In the genomic region with DNA sequence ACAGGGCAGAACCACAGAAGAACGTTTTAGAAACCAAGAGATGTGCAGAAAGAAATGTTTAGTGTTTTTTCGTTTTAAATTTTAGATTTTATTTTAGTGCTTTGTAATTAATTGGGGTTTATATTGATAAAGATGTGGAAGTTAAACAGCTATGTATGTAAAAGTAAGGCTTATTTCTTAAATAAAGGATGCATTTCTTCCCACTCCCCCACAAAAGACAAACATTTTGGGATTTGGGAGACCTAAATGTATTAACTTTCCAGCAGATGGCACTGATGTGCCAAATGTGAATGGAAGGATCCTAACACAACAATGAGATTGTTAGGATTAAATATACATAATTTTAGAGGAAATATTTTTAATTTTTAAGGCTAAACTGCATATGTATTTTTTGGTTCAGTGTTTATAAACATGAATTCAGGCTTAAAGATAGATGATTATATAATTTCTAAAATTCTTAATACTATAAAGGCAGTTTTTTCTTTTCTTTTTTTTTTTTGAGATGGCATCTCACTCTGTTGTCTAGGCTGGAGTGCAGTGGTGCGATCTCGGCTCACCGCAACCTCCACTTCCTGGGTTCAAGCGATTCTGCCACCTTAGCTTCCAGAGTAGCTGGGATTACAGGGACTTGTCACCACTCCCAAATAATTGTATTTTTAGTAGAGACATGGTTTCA, we compare ENCODE assay signal across 8 cellular contexts. TPM values are rescaled to one million over a fixed set of nuclear protein-coding genes. Genes with fewer than 3 reads are reported as not detected.
DNase-seq lines count a peak whose midpoint lies in the region; ATAC-seq, FAIRE-seq and TF ChIP-seq lines count a peak whose summit lies in the region.

No MANE protein-coding gene starts in this region.

- 86 to 90% (median 88%) methylated on average over 6 of the region's 6 CpGs for WGBS in small intestine, 3 donors
- 81 to 83% methylated on average over 6 of the region's 6 CpGs for WGBS in upper lobe of left lung, 2 donors
- 79 to 83% methylated on average over 6 of the region's 6 CpGs for WGBS in testis, 2 donors

- no peaks in the 10 kb centered on the region for H3K9me1 ChIP-seq in endothelial cell of umbilical vein (replicated peaks; ENCODE audit: control insufficient read depth, extremely low read depth, insufficient read depth, low read length)

- no peaks in the 10 kb centered on the region for H3K27me3 Mint-ChIP-seq in WTC11 (ENCODE audit: low read depth)

- H3K9me3 ChIP-seq in endothelial cell of umbilical vein (replicated peaks; ENCODE audit: control insufficient read depth, insufficient read depth, low read length): no peaks in the 10 kb centered on the region
- H3K9me3 ChIP-seq in small intestine (ENCODE audit: control insufficient read depth, low read depth): no peaks in the 10 kb centered on the region
- no peaks in the 10 kb centered on the region for H3K9me3 ChIP-seq in upper lobe of left lung
- H3K9me3 ChIP-seq in testis: no peaks in the 10 kb centered on the region

- no TSS peak for BruUV-seq in endothelial cell of umbilical vein (replicated peaks; lab: Mats Ljungman, UMichigan)

- no peaks in the 10 kb centered on the region for H3K79me2 ChIP-seq in endothelial cell of umbilical vein (ENCODE audit: control insufficient read depth, insufficient read depth, low read length)

- DNase-seq in NCI-H510A treated with DMSO at 0.1 percent for 48 hours (lab: John Stamatoyannopoulos, UW): peak; percentile 20
- no peak for DNase-seq in NCI-H510A (lab: John Stamatoyannopoulos, UW)
- peak; percentile 36 for DNase-seq in NCI-H460 (ENCODE audit: extremely low read depth, low read depth)
- peak; percentile 56 for DNase-seq in endothelial cell of umbilical vein (ENCODE audit: low read depth, low spot score)
- peak; percentile 26 for DNase-seq in small intestine
- no peak for DNase-seq in upper lobe of left lung
- no peak for DNase-seq in WTC11 (ENCODE audit: low spot score)
- no peak for DNase-seq in testis

- H3K4me1 Mint-ChIP-seq in WTC11: peaks cover 37% of the 10 kb centered on the region

- TF ChIP-seq POLR2A in endothelial cell of umbilical vein (IDR thresholded peaks at IDR 0.05; ENCODE audit: low read depth, low read length) (no peak), upper lobe of left lung (IDR thresholded peaks at IDR 0.05) (no peak), testis (IDR thresholded peaks at IDR 0.05) (no peak)

- H3K36me3 Mint-ChIP-seq in WTC11: peaks cover 22% of the 10 kb centered on the region

- H3K9me3 Mint-ChIP-seq in WTC11: no peaks in the 10 kb centered on the region

- no peaks in the 10 kb centered on the region for H3K36me3 ChIP-seq in endothelial cell of umbilical vein (ENCODE audit: control insufficient read depth in 2 of 2, extremely low read depth in 1 of 2, insufficient read depth in 2 of 2, low read length in 2 of 2)
- H3K36me3 ChIP-seq in small intestine (ENCODE audit: control insufficient read depth in 2 of 2, insufficient read depth in 2 of 2, low read length in 2 of 2): peaks cover 2% of the 10 kb centered on the region in 2 donors
- peaks cover 0 to 46% (median 2%) of the 10 kb centered on the region in 4 donors for H3K36me3 ChIP-seq in upper lobe of left lung
- no peaks in the 10 kb centered on the region for H3K36me3 ChIP-seq in testis (ENCODE audit: low read depth, missing control alignments)

- H3K4me2 ChIP-seq in endothelial cell of umbilical vein (ENCODE audit: insufficient read depth, low read length): no peak overlapping the region

- H3K4me3 ChIP-seq in endothelial cell of umbilical vein (replicated peaks in 1 of 3; ENCODE audit: insufficient read depth in 1 of 3, low read depth in 1 of 3, low read length in 3 of 3) (no peak overlapping the region), small intestine (ENCODE audit: low read depth in 1 of 2, low read length in 2 of 2) (no peak overlapping the region), upper lobe of left lung (no peak overlapping the region), testis (no peak overlapping the region)

- peaks cover 11% of the 10 kb centered on the region for H3K4me1 ChIP-seq in endothelial cell of umbilical vein (ENCODE audit: control insufficient read depth, extremely low read depth, insufficient read depth, low read length)
- H3K4me1 ChIP-seq in small intestine (ENCODE audit: control insufficient read depth in 2 of 2, insufficient read depth in 1 of 2, low read depth in 1 of 2, low read length in 1 of 2): no peaks in the 10 kb centered on the region
- H3K4me1 ChIP-seq in upper lobe of left lung: peaks cover 0 to 3% (median 0%) of the 10 kb centered on the region in 4 donors
- H3K4me1 ChIP-seq in testis: peaks cover 10% of the 10 kb centered on the region

- TF ChIP-seq EP300 in upper lobe of left lung (IDR thresholded peaks at IDR 0.05): no peak

- dilution Hi-C loops in endothelial cell of umbilical vein (cut with MboI; ENCODE audit: extremely low pct_ligation_motif_present, low sequenced_read_pairs): no loop called here

- H2AFZ ChIP-seq in endothelial cell of umbilical vein (ENCODE audit: low read depth, low read length): no peak overlapping the region

- FAIRE-seq in endothelial cell of umbilical vein (lab: Jason Lieb, UNC) (peak; percentile 75), small intestine (lab: Jason Lieb, UNC) (peak; percentile 10)

- no peak overlapping the region for H3K9ac ChIP-seq in endothelial cell of umbilical vein (replicated peaks; ENCODE audit: extremely low read depth, insufficient read depth, low read length)

- H4K20me1 ChIP-seq in endothelial cell of umbilical vein (replicated peaks; ENCODE audit: control insufficient read depth, extremely low read depth, insufficient read depth, low read length): no peaks in the 10 kb centered on the region

- intact Hi-C loops in endothelial cell of umbilical vein (cut with micrococcal nuclease): loop anchor here (1.0 to 10.0 kb wide), 3 partner anchors 307 to 1725 kb away; no protein-coding TSS in a partner anchor
- intact Hi-C loops in testis (cut with DNase I; ENCODE audit: low total_unique reads): loop anchor here (10.0 kb wide), 1 partner anchor 425 kb away; no protein-coding TSS in a partner anchor

- POLR2A ChIA-PET in endothelial cell of umbilical vein (lab: Charles Lee) (no interaction called here), WTC11 (lab: Charles Lee) (no interaction called here)

- no peak overlapping the region for H3K27ac Mint-ChIP-seq in WTC11

- H3K27me3 ChIP-seq in endothelial cell of umbilical vein (ENCODE audit: control insufficient read depth in 2 of 2, insufficient read depth in 2 of 2, low read length in 2 of 2) (no peaks in the 10 kb centered on the region), small intestine (ENCODE audit: control insufficient read depth in 2 of 2, insufficient read depth in 2 of 2, low read length in 2 of 2) (no peaks in the 10 kb centered on the region), upper lobe of left lung (no peaks in the 10 kb centered on the region), testis (no peaks in the 10 kb centered on the region)

- CTCF ChIA-PET in endothelial cell of umbilical vein (lab: Charles Lee) (interaction anchor here (0.8 to 4.4 kb wide), 9 partner anchors 8 to 428 kb away, joined by 4 to 38 read pairs (median 5); a partner anchor contains a TSS), WTC11 (lab: Charles Lee) (interaction anchor here (0.7 to 1.2 kb wide), 6 partner anchors 12 to 428 kb away, joined by 3 to 4 read pairs (median 3); no protein-coding TSS in a partner anchor)

- H3K27ac ChIP-seq in endothelial cell of umbilical vein (ENCODE audit: insufficient read depth, low read depth, low read length): no peak overlapping the region
- H3K27ac ChIP-seq in small intestine (ENCODE audit: low read depth in 1 of 2, low read length in 1 of 2): no peak overlapping the region
- H3K27ac ChIP-seq in upper lobe of left lung: no peak overlapping the region
- H3K27ac ChIP-seq in testis: no peak overlapping the region

- peak; percentile 30 to 33 for TF ChIP-seq CTCF in endothelial cell of umbilical vein (IDR thresholded peaks at IDR 0.05; ENCODE audit: extremely low read depth in 1 of 2, insufficient read depth in 1 of 2, low read depth in 1 of 2, low read length in 2 of 2)
- TF ChIP-seq CTCF in upper lobe of left lung (IDR thresholded peaks at IDR 0.05): peak in 2 of 6 experiments; percentile 32 to 35
- TF ChIP-seq CTCF in WTC11 (IDR thresholded peaks at IDR 0.05): no peak
- peak in 1 of 3 experiments; percentile 45 for TF ChIP-seq CTCF in testis (IDR thresholded peaks at IDR 0.05)

- H3K4me3 Mint-ChIP-seq in WTC11: no peak overlapping the region

- no peak for ATAC-seq in upper lobe of left lung (ENCODE audit: low FRiP score in 2 of 2)
- no peak for ATAC-seq in WTC11

RNA-seq across cellular contexts. Expression of a gene that starts 12.0 kb away (rescaled TPM):
- total RNA-seq in NCI-H460 (2014; rRNA removed; shearing (Covaris generic)): 149 and 173 TPM in 2 replicates
- 57.1 and 96.8 TPM in 2 replicates for polyA plus RNA-seq in NCI-H460 (2014; cell fraction: nucleus; rRNA removed)
- total RNA-seq in endothelial cell of umbilical vein (37.9 and 44.2 TPM in 2 replicates), upper lobe of left lung (10 to 100 TPM; 15.5 to 78.5 (median 23.9) TPM), WTC11 (2021) (90.1 to 94.4 TPM (median 90.5 TPM) in 3 replicates), testis (10 to 100 TPM; 32.8 to 44.9 TPM)
- polyA plus RNA-seq in endothelial cell of umbilical vein (12.1 and 17.5 TPM in 2 replicates), small intestine (10 to 100 TPM; 25.9 to 65.3 (median 43.0) TPM), testis (ENCODE audit: insufficient read depth, low read depth, low replicate concordance) (67.3 TPM)
- 52.8 and 54.9 TPM in 2 replicates for polyA plus RNA-seq in endothelial cell of umbilical vein (2011; cell fraction: cytosol; rRNA removed)
- polyA plus RNA-seq in endothelial cell of umbilical vein (2011; cell fraction: nucleus; rRNA removed): 20.7 and 30.2 TPM in 2 replicates
- 63.3 and 90.4 TPM in 2 replicates for polyA plus RNA-seq in endothelial cell of umbilical vein (2012)
- polyA minus RNA-seq in endothelial cell of umbilical vein: 1.9 and 2.6 TPM in 2 replicates
- 16.8 TPM for polyA minus RNA-seq in endothelial cell of umbilical vein (2011; cell fraction: cytosol; rRNA and poly(A)+ RNA removed)
- polyA minus RNA-seq in endothelial cell of umbilical vein (2011; cell fraction: nucleus; rRNA and poly(A)+ RNA removed): 2.4 and 3.9 TPM in 2 replicates

RNA-seq across cellular contexts. Expression of a gene that starts 46.1 kb away (rescaled TPM):
- 0.12 and 0.20 TPM in 2 replicates for total RNA-seq in NCI-H460 (2014; rRNA removed; shearing (Covaris generic))
- polyA plus RNA-seq in NCI-H460 (2014; cell fraction: nucleus; rRNA removed): 2.3 and 3.9 TPM in 2 replicates
- total RNA-seq in endothelial cell of umbilical vein: not detected in 2 replicates
- polyA plus RNA-seq in endothelial cell of umbilical vein: not detected in 2 replicates
- not detected in 2 replicates for polyA plus RNA-seq in endothelial cell of umbilical vein (2011; cell fraction: cytosol; rRNA removed)
- not detected in 2 replicates for polyA plus RNA-seq in endothelial cell of umbilical vein (2011; cell fraction: nucleus; rRNA removed)
- polyA plus RNA-seq in endothelial cell of umbilical vein (2012): not detected in 2 replicates
- not detected in 2 replicates for polyA minus RNA-seq in endothelial cell of umbilical vein
- not detected for polyA minus RNA-seq in endothelial cell of umbilical vein (2011; cell fraction: cytosol; rRNA and poly(A)+ RNA removed)
- not detected in 2 replicates for polyA minus RNA-seq in endothelial cell of umbilical vein (2011; cell fraction: nucleus; rRNA and poly(A)+ RNA removed)
- polyA plus RNA-seq in small intestine: under 1 TPM in 1 of 3 donors, not detected in 2; 0.03 TPM
- 10 to 100 TPM in 1 of 6 donors, 1 to 10 TPM in 1, under 1 TPM in 3, not detected in 1; 0.13 to 31.0 (median 0.61) TPM for total RNA-seq in upper lobe of left lung
- not detected in 3 replicates for total RNA-seq in WTC11 (2021)
- total RNA-seq in testis: under 1 TPM; 0.43 to 0.94 TPM
- polyA plus RNA-seq in testis (ENCODE audit: insufficient read depth, low read depth, low replicate concordance): not detected

Comparison
In these comparisons a context has a peak if more than half of its experiments do, and no peak if none do; other contexts are left out.
1. DNase-seq: peak in NCI-H510A treated with DMSO at 0.1 percent for 48 hours (single experiment), NCI-H460 (single experiment), endothelial cell of umbilical vein (single experiment) and small intestine (single experiment); none in NCI-H510A (single experiment), upper lobe of left lung (0 of 2), WTC11 (single experiment) and testis (single experiment).